Comparison of ENCODE assay signal across 27 cellular contexts in the genomic region with DNA sequence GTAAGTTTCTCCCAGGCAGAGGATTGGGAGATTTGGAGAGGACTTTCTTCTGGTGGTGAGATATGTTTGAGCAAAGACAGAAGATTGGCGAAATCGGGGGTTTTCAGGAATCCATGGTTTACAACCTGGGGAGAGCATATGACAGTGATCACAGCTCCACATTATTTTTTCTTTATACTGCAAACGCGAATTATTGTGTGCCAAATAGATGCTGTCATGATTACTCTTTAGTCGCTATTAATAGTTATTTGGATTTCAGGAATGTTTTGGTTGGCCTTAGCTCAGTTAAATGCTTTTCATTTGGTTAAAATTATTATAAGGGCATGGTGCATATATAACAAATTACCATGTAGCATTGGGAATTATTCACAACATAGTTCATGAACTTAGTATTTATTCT. TPM values are rescaled to one million over a fixed set of nuclear protein-coding genes. Genes with fewer than 3 reads are reported as not detected.
DNase-seq lines count a peak whose midpoint lies in the region; ATAC-seq, FAIRE-seq and TF ChIP-seq lines count a peak whose summit lies in the region.
"Had no signal": no experiment of that assay in that cellular context is flagged by ENCODE, and none has a peak within 500 bp of the region (broad histone marks: within the 10 kb centered on the region; RNA-seq: fewer than 3 reads in every experiment).

No MANE protein-coding gene starts in this region.

- H2BK5ac ChIP-seq in IMR-90 (ENCODE audit: low read depth, low read length, poor library complexity, severe bottlenecking), result peak overlapping the region; percentile 85

- H3K4me1 ChIP-seq in ACC112 (ENCODE audit: control insufficient read depth, insufficient read depth, low read length, unreplicated experiment) (peaks cover 65% of the 10 kb centered on the region), IMR-90 (ENCODE audit: control insufficient read depth, insufficient read depth, low read length) (peaks cover 41% of the 10 kb centered on the region), small intestine (ENCODE audit: control insufficient read depth in 2 of 2, insufficient read depth in 1 of 2, low read depth in 1 of 2, low read length in 1 of 2) (no peaks in the 10 kb centered on the region)

- no CpG with 5 or more reads among the region's 5 CpGs for whole genome bisulfite sequencing in IMR-90 (ENCODE audit: extremely low coverage in 2 of 2, insufficient read length in 1 of 2), 2 experiments
- WGBS in small intestine, 3 donors, result 74 to 94% (median 86%) methylated on average over 5 of the region's 5 CpGs

- H2BK15ac ChIP-seq in IMR-90 (ENCODE audit: low read depth, low read length), result no peak overlapping the region; the same call in 2 of the 3 replicates

- H3K9ac ChIP-seq in IMR-90 (ENCODE audit: low read depth, low read length), result no peak overlapping the region

- H3K4me1 Mint-ChIP-seq in chondrocyte (ENCODE audit: low read depth), result peaks cover 59% of the 10 kb centered on the region
- peaks cover 60% of the 10 kb centered on the region for H3K4me1 Mint-ChIP-seq in osteocyte (ENCODE audit: unreplicated experiment)
- H3K4me1 Mint-ChIP-seq: activated T-helper 17 cell treated with anti-CD3 and anti-CD28 coated beads, Interleukin-2, amount 50 U/mL, for 72 hours had no signal

- no peak for TF ChIP-seq RAD21 in IMR-90 (IDR thresholded peaks at IDR 0.05; ENCODE audit: low read length)

- peak overlapping the region; percentile 88 for H3K27ac Mint-ChIP-seq in chondrocyte (ENCODE audit: unreplicated experiment)
- peak overlapping the region; percentile 27 for H3K27ac Mint-ChIP-seq in osteocyte (ENCODE audit: unreplicated experiment)
- H3K27ac Mint-ChIP-seq: activated naive CD4-positive, alpha-beta T cell treated with anti-CD3 and anti-CD28 coated beads, Interleukin-2, amount 50 U/mL, for 72 hours; activated T-helper 17 cell treated with anti-CD3 and anti-CD28 coated beads, Interleukin-2, amount 50 U/mL, for 72 hours; B cell; IgD-negative memory B cell; stimulated activated naive CD8-positive, alpha-beta T cell treated with anti-CD3 and anti-CD28 coated beads, Interleukin-15, Interleukin-2, amounts not matched to agents 100 ng/mL and 50 ng/mL, for 24 hours had no signal

- no peak overlapping the region for H2AK9ac ChIP-seq in IMR-90 (replicated peaks; ENCODE audit: low read depth, low read length, poor library complexity)

- no peak overlapping the region for H4K5ac ChIP-seq in IMR-90 (ENCODE audit: low read depth, low read length)

- H3K27ac ChIP-seq in ACC112 (ENCODE audit: low read depth, low read length) (0 out of 2 replicates have a peak overlapping the region, but pooled peaks have one; percentile 19), IMR-90 (ENCODE audit: insufficient read depth, low read length) (no peak overlapping the region), small intestine (ENCODE audit: low read depth in 1 of 2, low read length in 1 of 2) (no peak overlapping the region)
- H3K27ac ChIP-seq: gastroesophageal sphincter, left lung had no signal

- H2AK5ac ChIP-seq in IMR-90 (ENCODE audit: low read depth, low read length), result no peak overlapping the region

- H3K36me3 ChIP-seq in ACC112 (ENCODE audit: insufficient read depth, low read length) (0 out of 2 replicates have a peak, but pooled peaks cover 3% of the 10 kb centered on the region), IMR-90 (ENCODE audit: control insufficient read depth, insufficient read depth, low read length) (peaks cover 3% of the 10 kb centered on the region; the same call in 1 of the 2 replicates), small intestine (ENCODE audit: control insufficient read depth in 2 of 2, insufficient read depth in 2 of 2, low read length in 2 of 2) (peaks cover 0 to 4% of the 10 kb centered on the region in 2 donors)

- in situ Hi-C loops in IMR-90 (cut with MboI; ENCODE audit: low sequenced_read_pairs), result no loop called here

- POLR2A ChIA-PET in IMR-90 (lab: Charles Lee; ENCODE audit: unreplicated experiment), result interaction anchor here (0.6 kb wide), 1 partner anchor 12 kb away, joined by 3 read pairs; no protein-coding TSS in a partner anchor

- no peak for ATAC-seq in IMR-90 (ENCODE audit: low read depth)
- ATAC-seq in GM18511 (IDR thresholded peaks at IDR 0.05; ENCODE audit: unreplicated experiment), result no peak
- ATAC-seq: activated naive CD4-positive, alpha-beta T cell treated with anti-CD3 and anti-CD28 coated beads, Interleukin-2, amount 50 U/mL, for 72 hours; activated T-helper 17 cell treated with anti-CD3 and anti-CD28 coated beads, Interleukin-2, amount 50 U/mL, for 72 hours; gastroesophageal sphincter; left lung had no signal

- H3K23ac ChIP-seq in IMR-90 (ENCODE audit: low read depth, low read length), result no peak overlapping the region

- dilution Hi-C loops in IMR-90 (cut with HindIII; ENCODE audit: low sequenced_read_pairs, unreplicated experiment), result no loop called here

- peaks cover 35% of the 10 kb centered on the region for H3K9me1 ChIP-seq in IMR-90 (ENCODE audit: insufficient read depth, low read length)

- no TSS peak for BruUV-seq in IMR-90 (replicated peaks; lab: Mats Ljungman, UMichigan)

- CTCF ChIA-PET in IMR-90 (lab: Yijun Ruan, JAX), result no interaction called here

- no peak overlapping the region for H3K18ac ChIP-seq in IMR-90 (ENCODE audit: low read depth, low read length)

- H4K20me1 ChIP-seq in IMR-90 (ENCODE audit: insufficient read depth, low read length), result peaks cover 34% of the 10 kb centered on the region

- intact Hi-C loops in IMR-90 (cut with micrococcal nuclease), result no loop called here

- peak overlapping the region; percentile 51; the same call in 1 of the 2 replicates for H2BK20ac ChIP-seq in IMR-90 (ENCODE audit: low read depth, low read length)

- no peak overlapping the region for H4K8ac ChIP-seq in IMR-90 (ENCODE audit: low read depth in 2 of 2, low read length in 2 of 2)

- no peaks in the 10 kb centered on the region for H3K9me3 ChIP-seq in IMR-90 (ENCODE audit: control insufficient read depth, insufficient read depth, low read length)
- no peaks in the 10 kb centered on the region for H3K9me3 ChIP-seq in small intestine (ENCODE audit: control insufficient read depth, low read depth)
- H3K9me3 ChIP-seq: gastroesophageal sphincter, HAP-1, left lung, tibial artery had no signal

- H3K9me3 Mint-ChIP-seq in chondrocyte (ENCODE audit: low read depth), result no peaks in the 10 kb centered on the region
- no peaks in the 10 kb centered on the region for H3K9me3 Mint-ChIP-seq in osteocyte (ENCODE audit: unreplicated experiment)
- H3K9me3 Mint-ChIP-seq: activated naive CD4-positive, alpha-beta T cell treated with anti-CD3 and anti-CD28 coated beads, Interleukin-2, amount 50 U/mL, for 72 hours; activated T-helper 17 cell treated with anti-CD3 and anti-CD28 coated beads, Interleukin-2, amount 50 U/mL, for 72 hours; IgD-negative memory B cell; naive B cell; stimulated activated naive CD8-positive, alpha-beta T cell treated with anti-CD3 and anti-CD28 coated beads, Interleukin-15, Interleukin-2, amounts not matched to agents 100 ng/mL and 50 ng/mL, for 24 hours had no signal

- H2AFZ ChIP-seq in ACC112 (ENCODE audit: low read length, unreplicated experiment) (no peak overlapping the region), IMR-90 (replicated peaks; ENCODE audit: low read length, poor library complexity) (no peak overlapping the region)

- TF ChIP-seq CTCF in IMR-90 (conservative IDR thresholded peaks at IDR 0.05; ENCODE audit: low read depth, low read length) (no peak), chondrocyte (IDR thresholded peaks at IDR 0.05) (no peak), osteocyte (IDR thresholded peaks at IDR 0.05) (no peak)

- H3K4ac ChIP-seq in IMR-90 (ENCODE audit: low read depth, low read length), result peak overlapping the region; percentile 9; the same call in 1 of the 2 replicates

- H3K79me1 ChIP-seq in IMR-90 (ENCODE audit: low read depth in 1 of 2, low read length in 2 of 2), result peaks cover 20 to 79% of the 10 kb centered on the region in 2 experiments

- no peaks in the 10 kb centered on the region for H3K27me3 ChIP-seq in ACC112 (ENCODE audit: insufficient read depth, low read length)
- no peaks in the 10 kb centered on the region for H3K27me3 ChIP-seq in IMR-90 (ENCODE audit: control insufficient read depth, insufficient read depth, low read length)
- H3K27me3 ChIP-seq in small intestine (ENCODE audit: control insufficient read depth in 2 of 2, insufficient read depth in 2 of 2, low read length in 2 of 2), result no peaks in the 10 kb centered on the region
- H3K27me3 ChIP-seq: gastroesophageal sphincter, left lung, tibial artery had no signal

- no peak overlapping the region for H3K56ac ChIP-seq in IMR-90 (ENCODE audit: extremely low read depth, insufficient read depth, low read length)

- no peak overlapping the region for H3K4me3 ChIP-seq in ACC112 (ENCODE audit: low read depth, low read length)
- H3K4me3 ChIP-seq in IMR-90 (ENCODE audit: insufficient read depth, low read depth, low read length), result no peak overlapping the region
- no peak overlapping the region for H3K4me3 ChIP-seq in small intestine (ENCODE audit: low read depth in 1 of 2, low read length in 2 of 2)
- H3K4me3 ChIP-seq: gastroesophageal sphincter, HAP-1, left lung, tibial artery had no signal

- no peak for DNase-seq in IMR-90
- no peak for DNase-seq in chondrocyte (ENCODE audit: low spot score)
- DNase-seq in osteocyte (ENCODE audit: extremely low spot score, unreplicated experiment), result no peak
- no peak for DNase-seq in dermis blood vessel endothelial cell
- no peak for DNase-seq in HK-2 (ENCODE audit: unreplicated experiment)
- DNase-seq in small intestine, result no peak
- DNase-seq: 8988T, cerebellar nuclear complex, DMS53, hypothalamus, left lung, naive B cell, NCI-H1105, NCI-H2081, NCI-H82, occipital lobe, T-helper 9 cell, tibial artery had no signal

- peaks cover 82% of the 10 kb centered on the region for H3K79me2 ChIP-seq in ACC112 (ENCODE audit: control insufficient read depth, insufficient read depth, low read length, unreplicated experiment)

- H3K27me3 Mint-ChIP-seq in chondrocyte (ENCODE audit: low read depth) (no peaks in the 10 kb centered on the region), osteocyte (ENCODE audit: unreplicated experiment) (no peaks in the 10 kb centered on the region)
- H3K27me3 Mint-ChIP-seq: activated T-helper 17 cell treated with anti-CD3 and anti-CD28 coated beads, Interleukin-2, amount 50 U/mL, for 72 hours; B cell; IgD-negative memory B cell; naive B cell; stimulated activated naive CD8-positive, alpha-beta T cell treated with anti-CD3 and anti-CD28 coated beads, Interleukin-15, Interleukin-2, amounts not matched to agents 100 ng/mL and 50 ng/mL, for 24 hours had no signal

- H2BK120ac ChIP-seq in IMR-90 (ENCODE audit: low read depth, low read length), result peak overlapping the region; percentile 18; the same call in 1 of the 2 replicates

- H3K4me3 Mint-ChIP-seq in chondrocyte (ENCODE audit: unreplicated experiment), result no peak overlapping the region
- H3K4me3 Mint-ChIP-seq in osteocyte (ENCODE audit: unreplicated experiment), result no peak overlapping the region
- H3K4me3 Mint-ChIP-seq: activated T-helper 17 cell treated with anti-CD3 and anti-CD28 coated beads, Interleukin-2, amount 50 U/mL, for 72 hours; B cell; IgD-negative memory B cell; naive B cell; stimulated activated naive CD8-positive, alpha-beta T cell treated with anti-CD3 and anti-CD28 coated beads, Interleukin-15, Interleukin-2, amounts not matched to agents 100 ng/mL and 50 ng/mL, for 24 hours had no signal

- FAIRE-seq in small intestine (lab: Jason Lieb, UNC), result no peak

- H3K14ac ChIP-seq in IMR-90 (replicated peaks; ENCODE audit: low read depth, low read length), result no peak overlapping the region

- TF ChIP-seq POLR2A in IMR-90 (IDR thresholded peaks at IDR 0.05; ENCODE audit: low read depth, low read length), result no peak

- H3K36me3 Mint-ChIP-seq in chondrocyte (ENCODE audit: low read depth) (peaks cover 3% of the 10 kb centered on the region), osteocyte (ENCODE audit: unreplicated experiment) (peaks cover 7% of the 10 kb centered on the region)
- H3K36me3 Mint-ChIP-seq: IgD-negative memory B cell had no signal

- no peak overlapping the region for H3K4me2 ChIP-seq in IMR-90 (ENCODE audit: low read depth, low read length)

- H4K91ac ChIP-seq in IMR-90 (ENCODE audit: insufficient read depth, low read depth, low read length), result no peak overlapping the region

RNA-seq across cellular contexts. Expression of a gene that starts 15.2 kb away (rescaled TPM):
- total RNA-seq in IMR-90 (2012; rRNA removed) (116 and 119 TPM in 2 replicates), chondrocyte (113 to 146 TPM (median 117 TPM) in 3 replicates), osteocyte (147 and 164 TPM in 2 replicates), dermis blood vessel endothelial cell (92.4 and 127 TPM in 2 replicates)
- polyA plus RNA-seq in IMR-90 (2012; rRNA removed) (197 and 231 TPM in 2 replicates), small intestine (10 to 100 TPM; 15.4 to 55.9 (median 22.4) TPM)
- polyA plus RNA-seq in IMR-90 (2012; cell fraction: cytosol; rRNA removed), result 32.5 and 114 TPM in 2 replicates
- 8.9 and 101 TPM in 2 replicates for polyA plus RNA-seq in IMR-90 (2012; cell fraction: nucleus; rRNA removed; ENCODE audit: low replicate concordance)
